In the genomic region with DNA sequence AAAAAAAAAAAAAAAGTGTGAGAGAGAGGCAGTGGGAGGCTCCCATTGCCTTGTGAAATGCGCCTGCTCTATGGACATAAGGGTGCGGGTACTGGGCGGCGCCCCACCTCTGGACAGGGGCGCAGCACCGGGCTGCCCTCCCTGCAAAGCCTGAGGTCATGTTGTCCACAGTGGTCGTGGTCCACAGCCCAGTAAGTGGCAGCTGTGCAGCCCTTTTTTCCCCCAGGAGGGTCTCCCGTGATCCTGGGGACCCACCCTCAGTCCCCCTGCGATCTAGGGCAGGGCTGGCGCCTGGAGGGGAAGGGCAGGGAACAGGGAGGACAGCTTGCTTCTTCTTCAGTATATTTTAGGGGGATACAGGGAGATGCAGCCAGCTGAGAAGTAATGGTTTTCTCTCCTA, we compare ENCODE assay signal across 17 cellular contexts. TPM values are rescaled to one million over a fixed set of nuclear protein-coding genes. Genes with fewer than 3 reads are reported as not detected.
DNase-seq lines count a peak whose midpoint lies in the region; TF ChIP-seq lines count a peak whose summit lies in the region.
"Had no signal": no experiment of that assay in that cellular context is flagged by ENCODE, and none has a peak within 500 bp of the region (broad histone marks: within the 10 kb centered on the region; RNA-seq: fewer than 3 reads in every experiment).

No MANE protein-coding gene starts in this region.

- H4K91ac ChIP-seq in mesenchymal stem cell (ENCODE audit: low read length), result no peak overlapping the region

- H3K4me1 ChIP-seq in mesenchymal stem cell (ENCODE audit: control insufficient read depth, insufficient read depth, low read depth, low read length) (peaks cover 5% of the 10 kb centered on the region), testis (peaks cover 7% of the 10 kb centered on the region)
- H3K4me1 ChIP-seq: pancreas had no signal

- H2BK12ac ChIP-seq in mesenchymal stem cell (ENCODE audit: low read length in 2 of 2), result no peak overlapping the region

- no peak for TF ChIP-seq POLR2A in testis (IDR thresholded peaks at IDR 0.05)

- peak; percentile 45 for DNase-seq in activated CD8-positive, alpha-beta memory T cell treated with anti-CD3 and anti-CD28 coated beads, Interleukin-2, amount 50 U/mL, for 48 hours
- no peak for DNase-seq in activated CD8-positive, alpha-beta memory T cell treated with anti-CD3 and anti-CD28 coated beads, Interleukin-2, amount 50 U/mL, for 4 hours
- DNase-seq in choroid plexus epithelial cell (ENCODE audit: low read depth), result no peak
- no peak for DNase-seq in mesenchymal stem cell
- no peak for DNase-seq in testis
- no peak for DNase-seq in activated gamma-delta T cell (lab: John Stamatoyannopoulos, UW)
- no peak for DNase-seq in RPMI8226
- no peak for DNase-seq in WERI-Rb-1
- DNase-seq: COR-L47; NCI-H2081 treated with DMSO at 0.1 percent for 48 hours; NCI-H510A; stimulated activated CD4-positive, alpha-beta T cell treated with anti-CD3 and anti-CD28 coated beads, Interleukin-1b, Interleukin-23, amount 100 ng/mL, for 48 hours had no signal

- H3K36me3 ChIP-seq in mesenchymal stem cell (ENCODE audit: control insufficient read depth in 1 of 2, insufficient read depth in 2 of 2, low read depth in 1 of 2, low read length in 2 of 2) (peaks cover 55 to 99% of the 10 kb centered on the region in 2 experiments), testis (ENCODE audit: low read depth, missing control alignments) (no peaks in the 10 kb centered on the region), WERI-Rb-1 (peaks cover 99% of the 10 kb centered on the region)

- H3K4me3 ChIP-seq in choroid plexus epithelial cell (ENCODE audit: low read depth, low read length) (peak overlapping the region; percentile 66), mesenchymal stem cell (ENCODE audit: insufficient read depth in 1 of 2, low read depth in 1 of 2, low read length in 2 of 2) (no peak overlapping the region), testis (peak overlapping the region; percentile 31 to 54), WERI-Rb-1 (ENCODE audit: low read depth, low read length) (no peak overlapping the region)
- H3K4me3 ChIP-seq: body of pancreas, pancreas, SK-N-MC had no signal

- H2BK120ac ChIP-seq in mesenchymal stem cell (ENCODE audit: low read depth, low read length), result no peak overlapping the region

- H3K27me3 ChIP-seq in mesenchymal stem cell (ENCODE audit: control insufficient read depth in 1 of 2, insufficient read depth in 1 of 2, low read length in 2 of 2) (no peaks in the 10 kb centered on the region), testis (no peaks in the 10 kb centered on the region), WERI-Rb-1 (ENCODE audit: insufficient read depth, low read depth, severe bottlenecking) (no peaks in the 10 kb centered on the region)
- H3K27me3 ChIP-seq: body of pancreas, pancreas, transverse colon had no signal

- no peak overlapping the region for H3K18ac ChIP-seq in mesenchymal stem cell (ENCODE audit: low read depth in 1 of 2, low read length in 2 of 2)

- H2AK5ac ChIP-seq in mesenchymal stem cell (ENCODE audit: low read length, severe bottlenecking), result no peak overlapping the region

- no peak overlapping the region for H3K14ac ChIP-seq in mesenchymal stem cell (ENCODE audit: low read length in 2 of 2)

- H3K4me2 ChIP-seq in mesenchymal stem cell (ENCODE audit: low read length, poor library complexity, severe bottlenecking), result no peak overlapping the region

- H2BK5ac ChIP-seq in mesenchymal stem cell (ENCODE audit: low read depth, low read length, poor library complexity, severe bottlenecking), result no peak overlapping the region

- TF ChIP-seq CTCF in choroid plexus epithelial cell (conservative IDR thresholded peaks at IDR 0.05; ENCODE audit: low read depth, low read length) (no peak), testis (IDR thresholded peaks at IDR 0.05) (no peak), WERI-Rb-1 (IDR thresholded peaks at IDR 0.05; ENCODE audit: low read depth, low read length) (no peak)

- H3K27ac ChIP-seq in mesenchymal stem cell (ENCODE audit: low read length, poor library complexity, severe bottlenecking) (no peak overlapping the region), testis (no peak overlapping the region), WERI-Rb-1 (no peak overlapping the region)
- H3K27ac ChIP-seq: 22Rv1, body of pancreas, pancreas, SK-N-MC, transverse colon had no signal

- H4K8ac ChIP-seq in mesenchymal stem cell (ENCODE audit: low read length), result no peak overlapping the region

- H2BK15ac ChIP-seq in mesenchymal stem cell (ENCODE audit: low read depth, poor library complexity, severe bottlenecking), result no peak overlapping the region

- no peaks in the 10 kb centered on the region for H3K9me3 ChIP-seq in mesenchymal stem cell (ENCODE audit: control insufficient read depth, low read length)
- no peaks in the 10 kb centered on the region for H3K9me3 ChIP-seq in testis
- H3K9me3 ChIP-seq in WERI-Rb-1 (ENCODE audit: severe bottlenecking), result no peaks in the 10 kb centered on the region
- H3K9me3 ChIP-seq: body of pancreas, pancreas, transverse colon had no signal

- peak overlapping the region; percentile 41 for H3K9ac ChIP-seq in mesenchymal stem cell (ENCODE audit: low read length)

- no peak overlapping the region for H3K23ac ChIP-seq in mesenchymal stem cell (ENCODE audit: low read length in 2 of 2)

- peaks cover 7% of the 10 kb centered on the region for H3K79me1 ChIP-seq in mesenchymal stem cell (replicated peaks; ENCODE audit: low read length, poor library complexity, severe bottlenecking)

- WGBS in mesenchymal stem cell, result 95% methylated on average over 10 of the region's 10 CpGs
- 60% methylated on average over 2 to 10 of the region's 10 CpGs for WGBS in testis, 2 donors

- intact Hi-C loops in testis (cut with DNase I; ENCODE audit: low total_unique reads), result no loop called here

- H2AFZ ChIP-seq in mesenchymal stem cell (ENCODE audit: low read depth, low read length), result no peak overlapping the region

- H3K4ac ChIP-seq in mesenchymal stem cell (ENCODE audit: low read depth in 1 of 2, low read length in 2 of 2), result no peak overlapping the region

RNA-seq across cellular contexts. Expression of a gene that starts 37.9 kb away (rescaled TPM):
- polyA plus RNA-seq in mesenchymal stem cell (2013, experiment 1 of 2), result 42.3 TPM
- polyA plus RNA-seq in mesenchymal stem cell (2013, experiment 2 of 2), result 40.8 TPM
- 100 to 1,000 TPM in 1 of 2 donors, 10 to 100 TPM in 1; 90.0 to 198 TPM for total RNA-seq in testis
- 169 TPM for polyA plus RNA-seq in testis (ENCODE audit: insufficient read depth, low read depth, low replicate concordance)

Comparison
In these comparisons a context has a peak if more than half of its experiments do, and no peak if none do; other contexts are left out.
1. H3K4me3 ChIP-seq: peak in choroid plexus epithelial cell (single experiment) and testis (2 of 2); none in mesenchymal stem cell (0 of 2) and WERI-Rb-1 (single experiment).